ENCODE assay signal across 20 cellular contexts in the genomic region with DNA sequence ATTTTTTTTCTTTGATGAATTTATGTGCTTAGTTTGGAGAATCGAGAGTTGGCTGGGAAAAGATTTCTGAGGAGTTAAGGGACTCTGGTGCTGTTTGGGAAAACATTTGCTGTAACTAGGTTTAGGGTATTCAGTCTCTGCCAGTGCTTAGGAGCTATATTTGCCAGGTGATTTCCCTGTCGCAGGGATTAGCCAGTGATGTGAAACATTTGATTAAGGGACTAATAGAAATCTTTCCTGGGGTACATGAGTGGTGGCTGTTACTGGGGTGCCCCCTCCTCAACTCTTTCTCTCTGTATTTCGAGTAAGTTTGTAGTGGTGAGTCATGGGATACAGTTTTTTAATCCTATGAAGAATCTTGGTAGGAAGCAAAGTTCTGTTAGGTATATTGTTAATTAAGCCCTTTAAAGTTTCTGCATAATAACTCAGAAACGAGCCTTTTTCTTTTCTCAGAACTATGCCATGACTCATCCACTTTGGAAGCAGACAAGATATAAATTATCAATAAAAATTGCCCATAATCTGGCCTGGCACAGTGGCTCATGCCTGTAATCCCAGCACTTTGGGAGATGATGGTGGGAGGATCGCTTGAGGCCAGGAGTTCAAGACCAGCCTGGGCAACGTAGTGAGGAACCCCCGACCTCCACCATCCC.
"Had no signal": no experiment of that assay in that cellular context is flagged by ENCODE, and none has a peak within 500 bp of the region (broad histone marks: within the 10 kb centered on the region; RNA-seq: fewer than 3 reads in every experiment).

No MANE protein-coding gene starts in this region.

- H3K4me3 Mint-ChIP-seq: activated CD8-positive, alpha-beta T cell treated with anti-CD3 and anti-CD28 coated beads, Interleukin-2, amount 10 ng/mL, durations not matched to agents 7 days and 5 days; activated naive CD4-positive, alpha-beta T cell treated with anti-CD3 and anti-CD28 coated beads, Interleukin-2, amount 10 ng/mL, durations not matched to agents 7 days and 5 days; memory B cell; stimulated activated effector memory CD8-positive, alpha-beta T cell treated with anti-CD3 and anti-CD28 coated beads, Interleukin-12 subunit alpha, Interleukin-12 subunit beta, amount 100 ng/mL, for 72 hours; type B pancreatic cell had no signal

- DNase-seq: activated CD4-positive, alpha-beta T cell treated with anti-CD3 and anti-CD28 coated beads for 4 hours; activated CD8-positive, alpha-beta T cell treated with anti-CD3 and anti-CD28 coated beads, Interleukin-2, amount 10 ng/mL, durations not matched to agents 7 days and 5 days; activated naive CD4-positive, alpha-beta T cell treated with anti-CD3 and anti-CD28 coated beads, Interleukin-2, amount 10 ng/mL, durations not matched to agents 7 days and 5 days; adrenal gland; brain microvascular endothelial cell; cerebellar nuclear complex; dermis blood vessel endothelial cell; esophagus squamous epithelium; foreskin keratinocyte; heart left ventricle; left lung; ovary; T-helper 1 cell had no signal

- H3K4me1 Mint-ChIP-seq: activated naive CD4-positive, alpha-beta T cell treated with anti-CD3 and anti-CD28 coated beads, Interleukin-2, amount 10 ng/mL, durations not matched to agents 7 days and 5 days; stimulated activated effector memory CD8-positive, alpha-beta T cell treated with anti-CD3 and anti-CD28 coated beads, Interleukin-12 subunit alpha, Interleukin-12 subunit beta, amount 100 ng/mL, for 72 hours had no signal

- H3K27me3 Mint-ChIP-seq: activated naive CD4-positive, alpha-beta T cell treated with anti-CD3 and anti-CD28 coated beads, Interleukin-2, amount 10 ng/mL, durations not matched to agents 7 days and 5 days; memory B cell; type B pancreatic cell had no signal

- H3K9me3 ChIP-seq: adrenal gland, esophagus squamous epithelium, heart left ventricle, left lung, ovary had no signal

- H3K36me3 ChIP-seq: ovary had no signal

- FAIRE-seq: endometrium, islet of Langerhans had no signal

- H3K27me3 ChIP-seq: adrenal gland, brain microvascular endothelial cell, esophagus squamous epithelium, foreskin keratinocyte, heart left ventricle, left lung, ovary had no signal

- H3K27ac ChIP-seq: adrenal gland, brain microvascular endothelial cell, foreskin keratinocyte, left lung, ovary, VCaP had no signal

- H3K27ac Mint-ChIP-seq: activated CD8-positive, alpha-beta T cell treated with anti-CD3 and anti-CD28 coated beads, Interleukin-2, amount 10 ng/mL, durations not matched to agents 7 days and 5 days; activated naive CD4-positive, alpha-beta T cell treated with anti-CD3 and anti-CD28 coated beads, Interleukin-2, amount 10 ng/mL, durations not matched to agents 7 days and 5 days; stimulated activated effector memory CD8-positive, alpha-beta T cell treated with anti-CD3 and anti-CD28 coated beads, Interleukin-12 subunit alpha, Interleukin-12 subunit beta, amount 100 ng/mL, for 72 hours; type B pancreatic cell had no signal

- H3K4me3 ChIP-seq: adrenal gland, esophagus squamous epithelium, left lung, ovary, smooth muscle cell had no signal

- H3K9me3 Mint-ChIP-seq: activated naive CD4-positive, alpha-beta T cell treated with anti-CD3 and anti-CD28 coated beads, Interleukin-2, amount 10 ng/mL, durations not matched to agents 7 days and 5 days; memory B cell; stimulated activated effector memory CD8-positive, alpha-beta T cell treated with anti-CD3 and anti-CD28 coated beads, Interleukin-12 subunit alpha, Interleukin-12 subunit beta, amount 100 ng/mL, for 72 hours; type B pancreatic cell had no signal

- H3K4me2 ChIP-seq: smooth muscle cell had no signal

- ATAC-seq: activated CD8-positive, alpha-beta T cell treated with anti-CD3 and anti-CD28 coated beads, Interleukin-2, amount 10 ng/mL, durations not matched to agents 7 days and 5 days; foreskin keratinocyte; left lung; stimulated activated effector memory CD8-positive, alpha-beta T cell treated with anti-CD3 and anti-CD28 coated beads, Interleukin-12 subunit alpha, Interleukin-12 subunit beta, amount 100 ng/mL, for 72 hours had no signal

- H3K36me3 Mint-ChIP-seq: activated naive CD4-positive, alpha-beta T cell treated with anti-CD3 and anti-CD28 coated beads, Interleukin-2, amount 10 ng/mL, durations not matched to agents 7 days and 5 days; stimulated activated effector memory CD8-positive, alpha-beta T cell treated with anti-CD3 and anti-CD28 coated beads, Interleukin-12 subunit alpha, Interleukin-12 subunit beta, amount 100 ng/mL, for 72 hours had no signal
